Comparison of ENCODE assay signal across 16 cellular contexts in the genomic region with DNA sequence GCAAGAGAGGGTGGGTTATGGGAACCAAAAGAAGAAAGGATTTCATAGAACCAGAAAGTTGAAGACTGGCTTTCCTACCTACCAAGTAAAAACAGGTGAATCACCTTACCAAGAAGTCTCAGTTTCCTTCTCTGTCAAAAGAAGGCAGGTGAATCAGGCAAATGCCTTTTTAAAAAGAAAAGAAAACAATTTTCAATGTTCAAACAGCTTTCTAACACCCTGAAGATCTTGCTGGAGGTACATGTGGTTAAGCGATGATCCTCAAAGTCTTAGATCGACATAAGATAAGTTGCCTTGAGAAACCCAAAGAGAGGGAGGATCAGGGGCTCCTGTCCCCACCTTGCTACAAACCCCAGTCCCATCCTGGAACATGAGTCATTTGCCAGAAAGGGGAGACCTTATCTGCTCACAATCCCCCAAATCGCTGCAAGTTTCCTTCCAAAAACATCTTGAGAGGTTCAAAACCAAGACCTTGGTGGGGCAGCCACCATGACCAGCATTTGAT.
DNase-seq lines count a peak whose midpoint lies in the region; ATAC-seq and TF ChIP-seq lines count a peak whose summit lies in the region.
"Had no signal": no experiment of that assay in that cellular context is flagged by ENCODE, and none has a peak within 500 bp of the region (broad histone marks: within the 10 kb centered on the region; RNA-seq: fewer than 3 reads in every experiment).

No MANE protein-coding gene starts in this region.

- H3K4me1 ChIP-seq in CD4-positive, CD25-positive, alpha-beta regulatory T cell (ENCODE audit: control insufficient read depth, insufficient read depth, low read length, poor library complexity, severe bottlenecking): peaks cover 4% of the 10 kb centered on the region
- H3K4me1 ChIP-seq in CD4-positive, alpha-beta memory T cell (ENCODE audit: insufficient read depth, low read length): peaks cover 32% of the 10 kb centered on the region
- H3K4me1 ChIP-seq in neuronal stem cell (ENCODE audit: control insufficient read depth in 2 of 2, insufficient read depth in 1 of 2, low read depth in 1 of 2, low read length in 2 of 2) (peaks cover 1 to 3% of the 10 kb centered on the region in 2 donors), gastroesophageal sphincter (peaks cover 0 to 5% (median 0%) of the 10 kb centered on the region in 3 donors)
- H3K4me1 ChIP-seq: left ventricle myocardium inferior, right atrium auricular region had no signal

- no peak overlapping the region for H2BK15ac ChIP-seq in neuronal stem cell (ENCODE audit: low read length)

- CTCF ChIA-PET in CD4-positive, alpha-beta memory T cell (lab: Charles Lee; ENCODE audit: partially characterized antibody): interaction anchor here (0.9 to 1.2 kb wide), 2 partner anchors 85 to 164 kb away, joined by 3 to 4 read pairs; no protein-coding TSS in a partner anchor

- H2BK5ac ChIP-seq in neuronal stem cell (ENCODE audit: low read length): no peak overlapping the region

- H3K27ac Mint-ChIP-seq in CD4-positive, CD25-positive, alpha-beta regulatory T cell: peak overlapping the region; percentile 27 to 73 (median 72)
- peak overlapping the region; percentile 45 to 87 (median 77) for H3K27ac Mint-ChIP-seq in CD4-positive, alpha-beta memory T cell
- H3K27ac Mint-ChIP-seq in immature natural killer cell: peak overlapping the region; percentile 58 to 77 (median 66)
- H3K27ac Mint-ChIP-seq: H9 had no signal

- TF ChIP-seq CTCF in gastroesophageal sphincter (IDR thresholded peaks at IDR 0.05): no peak

- H2AFZ ChIP-seq in neuronal stem cell (ENCODE audit: low read length): no peak overlapping the region

- no peak for TF ChIP-seq POLR2A in gastroesophageal sphincter (IDR thresholded peaks at IDR 0.05)

- H3K4ac ChIP-seq in neuronal stem cell (ENCODE audit: low read length): no peak overlapping the region

- DNase-seq in CD4-positive, CD25-positive, alpha-beta regulatory T cell: peak in 1 of 3 donors; percentile 41
- peak in 3 of 5 donors; percentile 7 to 11 (median 10) for DNase-seq in CD4-positive, alpha-beta memory T cell
- DNase-seq in activated T-cell treated with anti-CD3 and anti-CD28 coated beads, Interleukin-2, amount 50 U/mL, for 4 hours: no peak
- DNase-seq in immature natural killer cell (no peak), neuronal stem cell (ENCODE audit: low spot score) (no peak)
- DNase-seq: AML-193; effector CD4-positive, alpha-beta T cell; esophagus squamous epithelium; H9; left ventricle myocardium inferior; NCI-H1930; NCI-H446 had no signal

- no peaks in the 10 kb centered on the region for H3K27me3 ChIP-seq in CD4-positive, CD25-positive, alpha-beta regulatory T cell (ENCODE audit: control insufficient read depth, insufficient read depth, low read length)
- no peaks in the 10 kb centered on the region for H3K27me3 ChIP-seq in CD4-positive, alpha-beta memory T cell (ENCODE audit: insufficient read depth, low read length)
- H3K27me3 ChIP-seq in neuronal stem cell (ENCODE audit: control insufficient read depth in 3 of 3, insufficient read depth in 3 of 3, low read depth in 1 of 3, low read length in 3 of 3) (no peaks in the 10 kb centered on the region), gastroesophageal sphincter (no peaks in the 10 kb centered on the region)
- H3K27me3 ChIP-seq: esophagus squamous epithelium, right atrium auricular region had no signal

- H3K27me3 Mint-ChIP-seq in CD4-positive, CD25-positive, alpha-beta regulatory T cell: no peaks in the 10 kb centered on the region
- no peaks in the 10 kb centered on the region for H3K27me3 Mint-ChIP-seq in CD4-positive, alpha-beta memory T cell
- H3K27me3 Mint-ChIP-seq in activated T-cell treated with anti-CD3 and anti-CD28 coated beads, Interleukin-2, amount 50 U/mL, for 4 hours (ENCODE audit: low read depth): no peaks in the 10 kb centered on the region
- peaks cover 0 to 2% (median 2%) of the 10 kb centered on the region in 3 donors for H3K27me3 Mint-ChIP-seq in immature natural killer cell (ENCODE audit: low read depth in 3 of 3)
- H3K27me3 Mint-ChIP-seq: IgD-negative memory B cell had no signal

- H3K23ac ChIP-seq in neuronal stem cell (ENCODE audit: low read depth, low read length, poor library complexity): no peak overlapping the region

- H3K14ac ChIP-seq in neuronal stem cell (ENCODE audit: low read length): no peak overlapping the region

- H3K9ac ChIP-seq in neuronal stem cell (ENCODE audit: low read depth, low read length, poor library complexity): no peak overlapping the region

- H3K27ac ChIP-seq in CD4-positive, CD25-positive, alpha-beta regulatory T cell (ENCODE audit: insufficient read depth, low read length, poor library complexity, severe bottlenecking): no peak overlapping the region
- peak overlapping the region; percentile 36 for H3K27ac ChIP-seq in CD4-positive, alpha-beta memory T cell (ENCODE audit: low read depth, low read length)
- H3K27ac ChIP-seq in neuronal stem cell (replicated peaks; ENCODE audit: low read length) (no peak overlapping the region), gastroesophageal sphincter (no peak overlapping the region)
- H3K27ac ChIP-seq: esophagus squamous epithelium, left ventricle myocardium inferior, right atrium auricular region had no signal

- peaks cover 17 to 32% (median 27%) of the 10 kb centered on the region in 4 donors for H3K4me1 Mint-ChIP-seq in CD4-positive, CD25-positive, alpha-beta regulatory T cell
- H3K4me1 Mint-ChIP-seq in CD4-positive, alpha-beta memory T cell: peaks cover 24 to 56% (median 38%) of the 10 kb centered on the region in 4 donors
- H3K4me1 Mint-ChIP-seq in activated T-cell treated with anti-CD3 and anti-CD28 coated beads, Interleukin-2, amount 50 U/mL, for 4 hours (ENCODE audit: low read depth): peaks cover 35% of the 10 kb centered on the region
- peaks cover 42 to 69% of the 10 kb centered on the region in 2 donors for H3K4me1 Mint-ChIP-seq in immature natural killer cell

- intact Hi-C loops in CD4-positive, alpha-beta memory T cell (cut with micrococcal nuclease): no loop called here

- no peak overlapping the region for H2BK120ac ChIP-seq in neuronal stem cell (ENCODE audit: low read depth, low read length)

- H3K9me3 ChIP-seq in CD4-positive, CD25-positive, alpha-beta regulatory T cell (ENCODE audit: control insufficient read depth in 2 of 2, low read length in 2 of 2): no peaks in the 10 kb centered on the region
- no peaks in the 10 kb centered on the region for H3K9me3 ChIP-seq in CD4-positive, alpha-beta memory T cell (ENCODE audit: control insufficient read depth in 1 of 2, low read length in 2 of 2)
- H3K9me3 ChIP-seq in neuronal stem cell (replicated peaks in 1 of 2; ENCODE audit: control insufficient read depth in 2 of 2, insufficient read depth in 1 of 2, low read depth in 1 of 2, low read length in 2 of 2) (no peaks in the 10 kb centered on the region), gastroesophageal sphincter (no peaks in the 10 kb centered on the region)
- H3K9me3 ChIP-seq: esophagus squamous epithelium, left ventricle myocardium inferior, right atrium auricular region had no signal

- peaks cover 88% of the 10 kb centered on the region for H3K36me3 ChIP-seq in CD4-positive, CD25-positive, alpha-beta regulatory T cell (ENCODE audit: control insufficient read depth, insufficient read depth, low read length)
- peaks cover 51% of the 10 kb centered on the region for H3K36me3 ChIP-seq in CD4-positive, alpha-beta memory T cell (ENCODE audit: insufficient read depth, low read length)
- H3K36me3 ChIP-seq in neuronal stem cell (replicated peaks in 1 of 2; ENCODE audit: control insufficient read depth in 2 of 2, insufficient read depth in 2 of 2, low read length in 2 of 2) (no peaks in the 10 kb centered on the region), gastroesophageal sphincter (peaks cover 0 to 29% of the 10 kb centered on the region in 2 donors)
- H3K36me3 ChIP-seq: left ventricle myocardium inferior had no signal

- peak; percentile 39 to 55 for ATAC-seq in CD4-positive, CD25-positive, alpha-beta regulatory T cell (ENCODE audit: low read depth in 2 of 2)
- peak; percentile 89 to 93 for ATAC-seq in activated T-cell treated with anti-CD3 and anti-CD28 coated beads, Interleukin-2, amount 50 U/mL, for 4 hours
- ATAC-seq in HG02885 (IDR thresholded peaks at IDR 0.05; ENCODE audit: poor library complexity, unreplicated experiment) (no peak), gastroesophageal sphincter (no peak)

- no peak overlapping the region for H3K4me3 Mint-ChIP-seq in CD4-positive, CD25-positive, alpha-beta regulatory T cell
- H3K4me3 Mint-ChIP-seq in CD4-positive, alpha-beta memory T cell: peak overlapping the region in 6 of 8 donors; percentile 6 to 55 (median 20)
- peak overlapping the region; percentile 4 for H3K4me3 Mint-ChIP-seq in activated T-cell treated with anti-CD3 and anti-CD28 coated beads, Interleukin-2, amount 50 U/mL, for 4 hours
- peak overlapping the region in 2 of 5 donors; percentile 24 to 26 for H3K4me3 Mint-ChIP-seq in immature natural killer cell
- H3K4me3 Mint-ChIP-seq: H9, IgD-negative memory B cell had no signal

- no peaks in the 10 kb centered on the region for H3K79me1 ChIP-seq in neuronal stem cell (ENCODE audit: low read depth, low read length)

- H3K18ac ChIP-seq in neuronal stem cell (ENCODE audit: low read length): no peak overlapping the region

- H3K9me3 Mint-ChIP-seq in CD4-positive, CD25-positive, alpha-beta regulatory T cell: no peaks in the 10 kb centered on the region
- H3K9me3 Mint-ChIP-seq in CD4-positive, alpha-beta memory T cell: peaks cover 0 to 3% (median 0%) of the 10 kb centered on the region in 8 donors
- no peaks in the 10 kb centered on the region for H3K9me3 Mint-ChIP-seq in activated T-cell treated with anti-CD3 and anti-CD28 coated beads, Interleukin-2, amount 50 U/mL, for 4 hours
- H3K9me3 Mint-ChIP-seq in immature natural killer cell: no peaks in the 10 kb centered on the region
- H3K9me3 Mint-ChIP-seq: H9, IgD-negative memory B cell had no signal

- no peak overlapping the region for H3K4me2 ChIP-seq in neuronal stem cell (ENCODE audit: insufficient read depth, low read length, poor library complexity, severe bottlenecking)

- H2BK12ac ChIP-seq in neuronal stem cell (ENCODE audit: low read length): no peak overlapping the region

- no peak overlapping the region for H4K91ac ChIP-seq in neuronal stem cell (ENCODE audit: low read depth, low read length, poor library complexity)

- no peak overlapping the region for H3K4me3 ChIP-seq in CD4-positive, CD25-positive, alpha-beta regulatory T cell (ENCODE audit: low read depth, low read length)
- H3K4me3 ChIP-seq in CD4-positive, alpha-beta memory T cell (ENCODE audit: low read length in 2 of 2): no peak overlapping the region
- H3K4me3 ChIP-seq in neuronal stem cell (ENCODE audit: low read length in 2 of 2) (no peak overlapping the region), gastroesophageal sphincter (no peak overlapping the region)
- H3K4me3 ChIP-seq: esophagus squamous epithelium, left ventricle myocardium inferior, right atrium auricular region had no signal

- no peak overlapping the region for H2AK5ac ChIP-seq in neuronal stem cell (ENCODE audit: low read depth, low read length)

- POLR2A ChIA-PET in CD4-positive, alpha-beta memory T cell (lab: Charles Lee; ENCODE audit: partially characterized antibody): interaction anchor here (0.6 to 2.6 kb wide), 4 partner anchors 30 to 72 kb away, joined by 3 to 9 read pairs (median 3); partner anchors contain the start of gene NFATC2

- H3K36me3 Mint-ChIP-seq in CD4-positive, CD25-positive, alpha-beta regulatory T cell: peaks cover 47% of the 10 kb centered on the region
- peaks cover 52 to 73% of the 10 kb centered on the region in 2 donors for H3K36me3 Mint-ChIP-seq in CD4-positive, alpha-beta memory T cell
- H3K36me3 Mint-ChIP-seq in activated T-cell treated with anti-CD3 and anti-CD28 coated beads, Interleukin-2, amount 50 U/mL, for 4 hours (ENCODE audit: insufficient read depth): peaks cover 58% of the 10 kb centered on the region
- H3K36me3 Mint-ChIP-seq in immature natural killer cell: peaks cover 32 to 59% (median 33%) of the 10 kb centered on the region in 3 donors

- TF ChIP-seq EP300 in gastroesophageal sphincter (IDR thresholded peaks at IDR 0.05): no peak

- no CpG with 5 or more reads among the region's 3 CpGs for WGBS in neuronal stem cell (ENCODE audit: extremely low coverage in 2 of 2, insufficient read length in 2 of 2, insufficient replicate concordance in 1 of 2), 2 donors
- 83 to 96% methylated on average over 1 to 3 of the region's 3 CpGs for WGBS in gastroesophageal sphincter (ENCODE audit: low coverage in 1 of 2), 2 donors

- no peak overlapping the region for H4K8ac ChIP-seq in neuronal stem cell (ENCODE audit: low read depth, low read length)

Comparison
In these comparisons a context has a peak if more than half of its experiments do, and no peak if none do; other contexts are left out.
1. ATAC-seq: peak in CD4-positive, CD25-positive, alpha-beta regulatory T cell (2 of 2) and activated T-cell treated with anti-CD3 and anti-CD28 coated beads, Interleukin-2, amount 50 U/mL, for 4 hours (2 of 2); none in HG02885 (single experiment) and gastroesophageal sphincter (single experiment).
2. DNase-seq: peak in CD4-positive, alpha-beta memory T cell (3 of 5); none in activated T-cell treated with anti-CD3 and anti-CD28 coated beads, Interleukin-2, amount 50 U/mL, for 4 hours (single experiment), immature natural killer cell (0 of 3) and neuronal stem cell (single experiment).
3. H3K4me3 Mint-ChIP-seq: peak in CD4-positive, alpha-beta memory T cell (6 of 8) and activated T-cell treated with anti-CD3 and anti-CD28 coated beads, Interleukin-2, amount 50 U/mL, for 4 hours (single experiment); none in CD4-positive, CD25-positive, alpha-beta regulatory T cell (0 of 4).
4. Peak in every context shown above with its lines, with median percentiles within 50 percentile points of each other: H3K27ac Mint-ChIP-seq.